In genomic region chr10:80437227-80437626, GRCh38 we compare ENCODE assay signal across 24 cellular contexts. TPM values are rescaled to one million over a fixed set of nuclear protein-coding genes. Genes with fewer than 3 reads are reported as not detected.
DNase-seq lines count a peak whose midpoint lies in the region; ATAC-seq and TF ChIP-seq lines count a peak whose summit lies in the region.
"Had no signal": no experiment of that assay in that cellular context is flagged by ENCODE, and none has a peak within 500 bp of the region (broad histone marks: within the 10 kb centered on the region; RNA-seq: fewer than 3 reads in every experiment).

No MANE protein-coding gene starts in this region.

- H3K27ac Mint-ChIP-seq in WTC11 (no peak overlapping the region), progenitor cell of endocrine pancreas (peak overlapping the region; percentile 47)
- H3K27ac Mint-ChIP-seq: B cell; CD8-positive, alpha-beta T cell had no signal

- H3K36me3 Mint-ChIP-seq in WTC11 (peaks cover under 1% of the 10 kb centered on the region; the same call in 1 of the 2 replicates), progenitor cell of endocrine pancreas (ENCODE audit: insufficient read depth) (peaks cover 5% of the 10 kb centered on the region)
- H3K36me3 Mint-ChIP-seq: CD8-positive, alpha-beta T cell had no signal

- TF ChIP-seq CTCF in WTC11 (IDR thresholded peaks at IDR 0.05), result no peak
- no peak for TF ChIP-seq CTCF in progenitor cell of endocrine pancreas (IDR thresholded peaks at IDR 0.05; ENCODE audit: unreplicated experiment)

- no peaks in the 10 kb centered on the region for H3K9me3 Mint-ChIP-seq in WTC11
- H3K9me3 Mint-ChIP-seq in progenitor cell of endocrine pancreas (ENCODE audit: low read depth), result no peaks in the 10 kb centered on the region
- H3K9me3 Mint-ChIP-seq: CD8-positive, alpha-beta T cell had no signal

- no peak overlapping the region for H3K4me3 Mint-ChIP-seq in WTC11
- no peak overlapping the region for H3K4me3 Mint-ChIP-seq in progenitor cell of endocrine pancreas (ENCODE audit: low read depth)
- H3K4me3 Mint-ChIP-seq: B cell; CD8-positive, alpha-beta T cell had no signal

- POLR2A ChIA-PET in WTC11 (lab: Charles Lee), result no interaction called here

- in situ Hi-C loops in ACHN (cut with HindIII; ENCODE audit: low pct_ligation_motif_present, low pct_unique_long_range_greater_than_20kb, low sequenced_read_pairs), result no loop called here

- ATAC-seq in WTC11, result peak; percentile 87
- ATAC-seq: A549; CD8-positive, alpha-beta T cell; K562 had no signal

- no peaks in the 10 kb centered on the region for H3K27me3 Mint-ChIP-seq in WTC11 (ENCODE audit: low read depth)
- no peaks in the 10 kb centered on the region for H3K27me3 Mint-ChIP-seq in progenitor cell of endocrine pancreas

- DNase-seq in ELF-1 (ENCODE audit: low read depth, low spot score) (peak; percentile 59), WTC11 (ENCODE audit: low spot score) (no peak), iPS-NIHi7 (ENCODE audit: extremely low spot score) (peak; percentile 31), progenitor cell of endocrine pancreas (ENCODE audit: low spot score, unreplicated experiment) (no peak), MV-4-11 (lab: John Stamatoyannopoulos, UW) (no peak), Ammon's horn (ENCODE audit: low spot score) (no peak), ACHN (no peak), globus pallidus (ENCODE audit: low spot score) (no peak)
- DNase-seq: CD8-positive, alpha-beta T cell; DMS 273 treated with DMSO at 0.1 percent for 48 hours; DMS79; EL; GF-D8; Kasumi-1; NCI-H1105 treated with DMSO at 0.1 percent for 48 hours; NCI-H146; NCI-H1930; NCI-H2107; NCI-H524 treated with DMSO at 0.1 percent for 48 hours; NCI-H774; SK-N-SH had no signal

- H3K4me1 Mint-ChIP-seq in WTC11 (peaks cover 7% of the 10 kb centered on the region), progenitor cell of endocrine pancreas (ENCODE audit: low read depth) (peaks cover 25% of the 10 kb centered on the region)
- H3K4me1 Mint-ChIP-seq: B cell had no signal

- CTCF ChIA-PET in WTC11 (lab: Charles Lee), result interaction anchor here (1.1 to 34.2 kb wide), 3 partner anchors 54 to 69 kb away, joined by 4 to 802 read pairs (median 4); no protein-coding TSS in a partner anchor

TF ChIP-seq in WTC11, 78 proteins besides CTCF, POLR2A, EP300 and RAD21:
- no peak for TF ChIP-seq ZNF532 (CRISPR knock-in tag; IDR thresholded peaks at IDR 0.05; ENCODE audit: borderline replicate concordance)
- TF ChIP-seq OVOL2 (CRISPR knock-in tag; IDR thresholded peaks at IDR 0.05; ENCODE audit: borderline replicate concordance), result no peak
- TF ChIP-seq TCF7 (CRISPR knock-in tag; IDR thresholded peaks at IDR 0.05; ENCODE audit: low read depth), result no peak
- TF ChIP-seq PREB (CRISPR knock-in tag; IDR thresholded peaks at IDR 0.05; ENCODE audit: borderline replicate concordance), result no peak
- TF ChIP-seq JAZF1 (CRISPR knock-in tag; IDR thresholded peaks at IDR 0.05), result no peak
- TF ChIP-seq NFYB (CRISPR knock-in tag; conservative IDR thresholded peaks at IDR 0.05; ENCODE audit: low read depth), result no peak
- TF ChIP-seq GTF2I (CRISPR knock-in tag; conservative IDR thresholded peaks at IDR 0.05), result no peak
- no peak for TF ChIP-seq ZNF219 (CRISPR knock-in tag; IDR thresholded peaks at IDR 0.05; ENCODE audit: borderline replicate concordance)
- TF ChIP-seq ZNF425 (CRISPR knock-in tag; conservative IDR thresholded peaks at IDR 0.05), result no peak

RNA-seq across cellular contexts. Expression of gene TSPAN14, which starts 16.9 kb away (rescaled TPM):
- 64.0 to 73.5 TPM (median 72.1 TPM) in 3 replicates for total RNA-seq in WTC11 (2021)
- total RNA-seq in progenitor cell of endocrine pancreas, result 126 TPM in 2 replicates

RNA-seq across cellular contexts. Expression of gene PRXL2A, which starts 28.9 kb away (rescaled TPM):
- total RNA-seq in WTC11 (2021) (46.6 to 56.5 TPM (median 52.4 TPM) in 3 replicates), progenitor cell of endocrine pancreas (132 and 137 TPM in 2 replicates)

Comparison
In these comparisons a context has a peak if more than half of its experiments do, and no peak if none do; other contexts are left out.
1. DNase-seq: peak in ELF-1 (single experiment) and iPS-NIHi7 (single experiment); none in WTC11 (single experiment), progenitor cell of endocrine pancreas (single experiment), MV-4-11 (single experiment), Ammon's horn (single experiment), ACHN (single experiment) and globus pallidus (single experiment).